Comparison of ENCODE assay signal across 9 cellular contexts in genomic region chr21:29656504-29657227, GRCh38.
A peak's percentile ranks its signal among the peaks of the same experiment; 100 is the strongest.
DNase-seq lines count a peak whose midpoint lies in the region; ATAC-seq and TF ChIP-seq lines count a peak whose summit lies in the region.
"Had no signal": no experiment of that assay in that cellular context is flagged by ENCODE, and none has a peak within 500 bp of the region (broad histone marks: within the 10 kb centered on the region; RNA-seq: fewer than 3 reads in every experiment).

No MANE protein-coding gene starts in this region.

- H3K27ac ChIP-seq in aorta (ENCODE audit: low read depth in 1 of 2, low read length in 2 of 2), result no peak overlapping the region

- ATAC-seq in GM18909 (IDR thresholded peaks at IDR 0.05; ENCODE audit: poor library complexity, unreplicated experiment), result no peak
- ATAC-seq in aorta (ENCODE audit: low FRiP score), result no peak

- H3K36me3 ChIP-seq in Loucy (ENCODE audit: insufficient read depth, low read length), result no peaks in the 10 kb centered on the region
- H3K36me3 ChIP-seq in aorta (ENCODE audit: control insufficient read depth in 1 of 2, insufficient read depth in 2 of 2, low read length in 1 of 2), result peaks cover 0 to 1% of the 10 kb centered on the region in 2 donors

- no peaks in the 10 kb centered on the region for H3K9me2 ChIP-seq in Loucy (replicated peaks; ENCODE audit: low read depth, low read length)

- no peak overlapping the region for H3K9ac ChIP-seq in Loucy (ENCODE audit: low read depth, low read length, poor library complexity, severe bottlenecking)

- no peaks in the 10 kb centered on the region for H3K27me3 Mint-ChIP-seq in activated T-helper 2 cell treated with anti-CD3 and anti-CD28 coated beads, Interferon-gamma antibody, Interleukin-2, Interleukin-4, amounts not matched to agents 10 μg/mL and 5 μg/mL and 100 μg/mL, durations not matched to agents 14 hours and 24 hours and 36 hours (ENCODE audit: low read depth)
- no peaks in the 10 kb centered on the region for H3K27me3 Mint-ChIP-seq in mesothelial cell of epicardium (ENCODE audit: low read depth)

- 0 out of 2 replicates have a peak overlapping the region, but pooled peaks have one; percentile 28 for H2AFZ ChIP-seq in Loucy (ENCODE audit: low read length)

- H3K36me3 Mint-ChIP-seq in activated T-helper 2 cell treated with anti-CD3 and anti-CD28 coated beads, Interferon-gamma antibody, Interleukin-2, Interleukin-4, amounts not matched to agents 10 μg/mL and 5 μg/mL and 100 μg/mL, durations not matched to agents 14 hours and 24 hours and 36 hours (ENCODE audit: low read depth), result no peaks in the 10 kb centered on the region
- peaks cover 12% of the 10 kb centered on the region for H3K36me3 Mint-ChIP-seq in mesothelial cell of epicardium

- H3K4me1 ChIP-seq in Loucy (ENCODE audit: insufficient read depth, low read length, poor library complexity, severe bottlenecking) (peaks cover 5% of the 10 kb centered on the region), aorta (ENCODE audit: control insufficient read depth in 1 of 2, insufficient read depth in 2 of 2, low read length in 2 of 2) (peaks cover 2% of the 10 kb centered on the region in 2 donors)

- intact Hi-C loops in activated T-helper 2 cell treated with anti-CD3 and anti-CD28 coated beads, Interferon-gamma antibody, Interleukin-2, Interleukin-4, amounts not matched to agents 10 μg/mL and 5 μg/mL and 100 μg/mL, durations not matched to agents 14 hours and 24 hours and 36 hours (cut with micrococcal nuclease), result loop anchor here (10.0 kb wide), 1 partner anchor 562 kb away; no protein-coding TSS in a partner anchor
- intact Hi-C loops in aorta (cut with DNase I), result loop anchor here in 1 of 2 donors (5.0 kb wide), 1 partner anchor 584 kb away; the partner anchor contains the start of gene CCT8

- no peaks in the 10 kb centered on the region for H3F3A ChIP-seq in Loucy (ENCODE audit: low read depth)

- no peaks in the 10 kb centered on the region for H4K20me1 ChIP-seq in Loucy (ENCODE audit: insufficient read depth, low read length, poor library complexity, severe bottlenecking)

- in situ Hi-C loops in Caki2 (cut with HindIII; ENCODE audit: low pct_unique_long_range_greater_than_20kb, low sequenced_read_pairs), result no loop called here

- H3K4me3 ChIP-seq in Loucy (ENCODE audit: low read length, poor library complexity, severe bottlenecking), result peak overlapping the region; percentile 45
- no peak overlapping the region for H3K4me3 ChIP-seq in aorta (ENCODE audit: low read length in 2 of 2)

- peaks cover 17% of the 10 kb centered on the region for H3K4me1 Mint-ChIP-seq in activated T-helper 2 cell treated with anti-CD3 and anti-CD28 coated beads, Interferon-gamma antibody, Interleukin-2, Interleukin-4, amounts not matched to agents 10 μg/mL and 5 μg/mL and 100 μg/mL, durations not matched to agents 14 hours and 24 hours and 36 hours (ENCODE audit: low read depth)
- H3K4me1 Mint-ChIP-seq in mesothelial cell of epicardium, result peaks cover 18% of the 10 kb centered on the region

- 6 to 9% methylated on average over 6 of the region's 6 CpGs for WGBS in aorta, 2 donors

- DNase-seq in Caki2 (ENCODE audit: low read depth) (peak; percentile 93), mesothelial cell of epicardium (ENCODE audit: low spot score in 2 of 2, unreplicated experiment in 2 of 2) (no peak), amygdala (lab: John Stamatoyannopoulos, UW) (no peak), NCI-H1048 (lab: John Stamatoyannopoulos, UW) (no peak), aorta (no peak)
- peak; percentile 9 for DNase-seq in activated T-helper 2 cell treated with anti-CD3 and anti-CD28 coated beads, Interferon-gamma antibody, Interleukin-2, Interleukin-4, amounts not matched to agents 10 μg/mL and 5 μg/mL and 100 μg/mL, durations not matched to agents 14 hours and 24 hours and 36 hours (ENCODE audit: low spot score)
- DNase-seq: RPMI8226 had no signal

- peak overlapping the region; percentile 55 for H3K4me2 ChIP-seq in Loucy (ENCODE audit: low read depth, low read length, poor library complexity, severe bottlenecking)

- H3K9me3 Mint-ChIP-seq in activated T-helper 2 cell treated with anti-CD3 and anti-CD28 coated beads, Interferon-gamma antibody, Interleukin-2, Interleukin-4, amounts not matched to agents 10 μg/mL and 5 μg/mL and 100 μg/mL, durations not matched to agents 14 hours and 24 hours and 36 hours, result peaks cover 10% of the 10 kb centered on the region
- H3K9me3 Mint-ChIP-seq in mesothelial cell of epicardium, result peaks cover 21% of the 10 kb centered on the region

- H3K27me3 ChIP-seq in Loucy (ENCODE audit: insufficient read depth, low read length, poor library complexity, severe bottlenecking), result no peaks in the 10 kb centered on the region
- H3K27me3 ChIP-seq in aorta (ENCODE audit: control insufficient read depth in 1 of 2, insufficient read depth in 2 of 2, low read length in 1 of 2), result no peaks in the 10 kb centered on the region

- no peaks in the 10 kb centered on the region for H3K79me2 ChIP-seq in Loucy (ENCODE audit: insufficient read depth, low read length)

- H3K4me3 Mint-ChIP-seq in activated T-helper 2 cell treated with anti-CD3 and anti-CD28 coated beads, Interferon-gamma antibody, Interleukin-2, Interleukin-4, amounts not matched to agents 10 μg/mL and 5 μg/mL and 100 μg/mL, durations not matched to agents 14 hours and 24 hours and 36 hours (ENCODE audit: low read depth), result peak overlapping the region; percentile 27
- H3K4me3 Mint-ChIP-seq in mesothelial cell of epicardium, result no peak overlapping the region

- no peak for TF ChIP-seq CTCF in Loucy (conservative IDR thresholded peaks at IDR 0.05; ENCODE audit: low read length)
- TF ChIP-seq CTCF in mesothelial cell of epicardium (IDR thresholded peaks at IDR 0.05; ENCODE audit: unreplicated experiment), result no peak

- H3K27ac Mint-ChIP-seq in activated T-helper 2 cell treated with anti-CD3 and anti-CD28 coated beads, Interferon-gamma antibody, Interleukin-2, Interleukin-4, amounts not matched to agents 10 μg/mL and 5 μg/mL and 100 μg/mL, durations not matched to agents 14 hours and 24 hours and 36 hours, result peak overlapping the region; percentile 66
- peak overlapping the region; percentile 40 for H3K27ac Mint-ChIP-seq in mesothelial cell of epicardium

- H3K9me3 ChIP-seq in Loucy (ENCODE audit: insufficient read depth, low read depth, low read length) (no peaks in the 10 kb centered on the region), aorta (ENCODE audit: control insufficient read depth, low read length) (no peaks in the 10 kb centered on the region)

Comparison
In these comparisons a context has a peak if more than half of its experiments do, and no peak if none do; other contexts are left out.
1. DNase-seq: peak in Caki2 (single experiment) and activated T-helper 2 cell treated with anti-CD3 and anti-CD28 coated beads, Interferon-gamma antibody, Interleukin-2, Interleukin-4, amounts not matched to agents 10 μg/mL and 5 μg/mL and 100 μg/mL, durations not matched to agents 14 hours and 24 hours and 36 hours (single experiment); none in mesothelial cell of epicardium (0 of 2), amygdala (0 of 56), NCI-H1048 (single experiment) and aorta (0 of 2).